10 cellular contexts compared by ENCODE assay signal in genomic region chr18:45818765-45819164, GRCh38. TPM values are rescaled to one million over a fixed set of nuclear protein-coding genes. Genes with fewer than 3 reads are reported as not detected.
DNase-seq lines count a peak whose midpoint lies in the region; TF ChIP-seq lines count a peak whose summit lies in the region.
"Not testable (repeated sequence)": the region's sequence is repeated elsewhere in the genome, so short reads cannot be mapped to it uniquely, and the experiment has no call there.
"Had no signal": no experiment of that assay in that cellular context is flagged by ENCODE, and none has a peak within 500 bp of the region (broad histone marks: within the 10 kb centered on the region; RNA-seq: fewer than 3 reads in every experiment).

No MANE protein-coding gene starts in this region.

- not testable (repeated sequence) for H3K36me3 ChIP-seq in BLaER1 treated with 17β-estradiol and CSF1 and Interleukin-3, amounts not matched to agents 10 nM and 100 nM; PC-9 (ENCODE audit: low read depth)

- intact Hi-C loops in PC-9 (cut with micrococcal nuclease; ENCODE audit: unreplicated experiment); MCF 10A (cut with micrococcal nuclease): not testable (repeated sequence)

- not testable (repeated sequence) for H4K20me1 ChIP-seq in BLaER1 treated with 17β-estradiol and CSF1 and Interleukin-3, amounts not matched to agents 10 nM and 100 nM; PC-9 (ENCODE audit: insufficient read depth)

- H3K9me3 Mint-ChIP-seq in MCF 10A (ENCODE audit: unreplicated experiment): not testable (repeated sequence)

- BruUV-seq in PC-9 (replicated peaks; lab: Mats Ljungman, UMichigan); MCF 10A (replicated peaks; lab: Mats Ljungman, UMichigan): not testable (repeated sequence)

- not testable (repeated sequence) for H3K79me2 ChIP-seq in PC-9 (ENCODE audit: low read depth)

- POLR2A ChIA-PET in PC-9 (lab: Charles Lee; ENCODE audit: unreplicated experiment): not testable (repeated sequence)
- POLR2A ChIA-PET in MCF 10A (lab: Yijun Ruan, JAX): interaction anchor here (0.7 kb wide), 1 partner anchor 11 kb away, joined by 3 read pairs; no protein-coding TSS in a partner anchor

- H3K27ac ChIP-seq in BLaER1 treated with 17β-estradiol and CSF1 and Interleukin-3, amounts not matched to agents 10 nM and 100 nM; PC-9: not testable (repeated sequence)

- H3F3A ChIP-seq in PC-9 (ENCODE audit: insufficient read depth, low read depth): not testable (repeated sequence)

- H3K27me3 ChIP-seq in BLaER1 treated with 17β-estradiol and CSF1 and Interleukin-3, amounts not matched to agents 10 nM and 100 nM; PC-9 (ENCODE audit: insufficient read depth, low read depth): not testable (repeated sequence)

- not testable (repeated sequence) for TF ChIP-seq CTCF in PC-9 (conservative IDR thresholded peaks at IDR 0.05); MCF 10A (IDR thresholded peaks at IDR 0.05; ENCODE audit: unreplicated experiment); fibroblast of mammary gland (conservative IDR thresholded peaks at IDR 0.05; ENCODE audit: control insufficient read depth, insufficient read depth, low read depth, low read length)

- H3K27ac Mint-ChIP-seq in MCF 10A (ENCODE audit: low read depth, unreplicated experiment): not testable (repeated sequence)

- not testable (repeated sequence) for H2AFZ ChIP-seq in PC-9

- not testable (repeated sequence) for H3K4me3 Mint-ChIP-seq in MCF 10A (ENCODE audit: unreplicated experiment)

- peaks cover 0 to 27% (median 18%) of the 10 kb centered on the region in 10 experiments; a peak in 17 of 20 replicates for H3K4me1 ChIP-seq in BLaER1 treated with 17β-estradiol and CSF1 and Interleukin-3, amounts not matched to agents 10 nM and 100 nM
- peaks cover 15% of the 10 kb centered on the region; the same call in 1 of the 2 replicates for H3K4me1 ChIP-seq in PC-9 (replicated peaks; ENCODE audit: insufficient read depth)

- CTCF ChIA-PET in PC-9 (lab: Charles Lee); MCF 10A (lab: Yijun Ruan, JAX): not testable (repeated sequence)

- DNase-seq in LHCN-M2 (ENCODE audit: low read depth) (peak; percentile 47), MV-4-11 (lab: John Stamatoyannopoulos, UW) (peak; percentile 35), MCF 10A (ENCODE audit: unreplicated experiment) (peak; percentile 63), fibroblast of mammary gland (ENCODE audit: low read depth) (peak; percentile 53), myocyte (ENCODE audit: low read depth) (peak; percentile 48)
- not testable (repeated sequence) for DNase-seq in PC-9

- H3K9ac ChIP-seq in BLaER1 treated with 17β-estradiol and CSF1 and Interleukin-3, amounts not matched to agents 10 nM and 100 nM: not testable (repeated sequence)

- not testable (repeated sequence) for H3K9me2 ChIP-seq in PC-9 (ENCODE audit: insufficient read depth)

- H3K36me3 Mint-ChIP-seq in MCF 10A (ENCODE audit: insufficient read depth, unreplicated experiment): not testable (repeated sequence)

- not testable (repeated sequence) for H3K4me1 Mint-ChIP-seq in MCF 10A (ENCODE audit: insufficient read depth, unreplicated experiment)

- peak overlapping the region in 1 of 10 experiments; percentile 43; a peak in 1 of 20 replicates for H3K4me3 ChIP-seq in BLaER1 treated with 17β-estradiol and CSF1 and Interleukin-3, amounts not matched to agents 10 nM and 100 nM
- H3K4me3 ChIP-seq in PC-9; fibroblast of mammary gland (ENCODE audit: control insufficient read depth, low read depth, low read length): not testable (repeated sequence)

- peaks cover 12 to 41% (median 26%) of the 10 kb centered on the region in 11 experiments for H3K9me3 ChIP-seq in BLaER1 treated with 17β-estradiol and CSF1 and Interleukin-3, amounts not matched to agents 10 nM and 100 nM (replicated peaks in 1 of 11)
- not testable (repeated sequence) for H3K9me3 ChIP-seq in PC-9 (ENCODE audit: insufficient read depth, low read depth)

- peak overlapping the region in 8 of 11 experiments; percentile 11 to 74 (median 60); a peak in 12 of 22 replicates for H3K4me2 ChIP-seq in BLaER1 treated with 17β-estradiol and CSF1 and Interleukin-3, amounts not matched to agents 10 nM and 100 nM
- H3K4me2 ChIP-seq in PC-9: 0 out of 2 replicates have a peak overlapping the region, but pooled peaks have one; percentile 11

- not testable (repeated sequence) for H3K27me3 Mint-ChIP-seq in MCF 10A (ENCODE audit: insufficient read depth, unreplicated experiment)

RNA-seq across cellular contexts. Expression of gene SIGLEC15, which starts 6.7 kb away (rescaled TPM):
- total RNA-seq in LHCN-M2 (2014; rRNA removed) (2.9 and 5.0 TPM in 2 replicates), PC-9 (2021) (0.50 and 1.0 TPM in 2 replicates), MCF 10A (2022) (not detected in 2 replicates), myocyte (not detected in 2 replicates)
- 0.61 TPM for polyA plus RNA-seq in LHCN-M2 (2012)
- polyA plus RNA-seq in myocyte (2012): 0.15 TPM
- total RNA-seq: CD4-positive, CD25-positive, alpha-beta regulatory T cell; G401; HepG2 had no signal
- polyA plus RNA-seq: HepG2 had no signal
